15 cellular contexts compared by ENCODE assay signal in the genomic region with DNA sequence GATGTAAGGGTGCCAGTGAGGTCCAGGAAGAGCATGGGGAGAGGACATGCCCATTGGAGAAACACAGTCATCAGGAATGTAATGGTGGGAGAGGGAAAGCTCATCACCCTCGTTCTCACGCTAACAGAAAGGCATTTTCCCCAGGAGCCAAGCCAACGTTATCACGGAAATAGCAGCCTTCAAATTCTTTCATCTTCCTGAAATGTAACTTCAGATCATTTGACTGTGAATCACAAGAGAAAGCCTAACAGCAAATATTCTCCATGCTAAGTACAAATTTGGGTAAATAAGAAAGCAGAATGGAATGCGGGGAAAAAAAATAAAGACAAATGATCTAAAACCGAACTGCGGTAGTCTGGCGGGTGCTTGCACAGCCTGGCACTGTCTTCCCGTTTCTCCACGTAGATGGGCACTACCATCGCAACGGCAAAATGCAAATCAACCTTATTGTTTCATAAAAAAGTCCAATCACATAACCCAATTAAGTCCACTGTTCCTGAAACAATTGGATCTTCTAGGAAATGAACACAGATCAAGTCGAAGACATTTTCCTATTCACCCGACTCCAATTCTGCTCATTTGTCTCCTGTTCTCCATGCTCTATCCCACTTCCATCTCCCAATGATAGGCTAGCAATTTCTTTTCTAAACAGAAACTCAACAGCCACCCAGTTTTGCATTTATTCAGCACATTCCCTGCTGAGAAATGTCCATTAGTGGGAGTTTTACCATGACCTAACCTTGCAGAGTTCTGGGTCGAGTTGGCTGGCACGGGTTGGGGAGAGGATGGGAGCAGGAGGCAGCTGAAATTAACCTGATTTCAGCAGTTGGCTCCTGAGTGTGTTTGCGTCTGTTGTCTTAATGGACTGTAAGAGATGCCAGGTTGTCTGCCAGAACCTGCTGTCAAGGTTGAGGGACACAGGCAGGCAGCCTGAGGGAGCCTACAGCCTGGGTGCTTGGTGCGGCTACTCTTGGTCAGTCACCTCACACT.
DNase-seq lines count a peak whose midpoint lies in the region; ATAC-seq, FAIRE-seq and TF ChIP-seq lines count a peak whose summit lies in the region.
"Had no signal": no experiment of that assay in that cellular context is flagged by ENCODE, and none has a peak within 500 bp of the region (broad histone marks: within the 10 kb centered on the region; RNA-seq: fewer than 3 reads in every experiment).

No MANE protein-coding gene starts in this region.

- 25 to 33% methylated on average over 18 of the region's 18 CpGs for WGBS in aorta, 2 donors

- intact Hi-C loops in Right ventricle myocardium superior (cut with DNase I), result no loop called here
- intact Hi-C loops in left ventricle myocardium inferior (cut with micrococcal nuclease), result no loop called here
- intact Hi-C loops in aorta (cut with DNase I), result no loop called here

- H3K79me2 ChIP-seq in keratinocyte (ENCODE audit: control insufficient read depth, insufficient read depth, low read length), result no peaks in the 10 kb centered on the region

- no peak for TF ChIP-seq CTCF in left ventricle myocardium inferior (IDR thresholded peaks at IDR 0.05; ENCODE audit: borderline replicate concordance)
- TF ChIP-seq CTCF in brain (conservative IDR thresholded peaks at IDR 0.05), result no peak
- no peak for TF ChIP-seq CTCF in keratinocyte (optimal IDR thresholded peaks at IDR 0.05 in 1 of 3, IDR thresholded peaks at IDR 0.05 in 1 of 3, conservative IDR thresholded peaks at IDR 0.05 in 1 of 3; ENCODE audit: extremely low read depth in 1 of 3, insufficient read depth in 2 of 3, low read length in 3 of 3)

- no peaks in the 10 kb centered on the region for H3K36me3 ChIP-seq in left ventricle myocardium inferior
- no peaks in the 10 kb centered on the region for H3K36me3 ChIP-seq in keratinocyte (ENCODE audit: control insufficient read depth in 2 of 2, extremely low read depth in 1 of 2, insufficient read depth in 2 of 2, low read length in 2 of 2)
- H3K36me3 ChIP-seq in aorta (ENCODE audit: control insufficient read depth in 1 of 2, insufficient read depth in 2 of 2, low read length in 1 of 2), result no peaks in the 10 kb centered on the region
- H3K36me3 ChIP-seq: gastroesophageal sphincter had no signal

- H3K27me3 ChIP-seq in left ventricle myocardium inferior (ENCODE audit: low read depth), result peaks cover 24% of the 10 kb centered on the region
- H3K27me3 ChIP-seq in keratinocyte (ENCODE audit: control insufficient read depth, extremely low read depth, insufficient read depth, low read length), result no peaks in the 10 kb centered on the region
- H3K27me3 ChIP-seq in aorta (ENCODE audit: control insufficient read depth in 1 of 2, insufficient read depth in 2 of 2, low read length in 1 of 2), result no peaks in the 10 kb centered on the region
- H3K27me3 ChIP-seq: gastroesophageal sphincter had no signal

- no peaks in the 10 kb centered on the region for H3K9me1 ChIP-seq in keratinocyte (ENCODE audit: control insufficient read depth, extremely low read depth, insufficient read depth, low read length)

- no peak overlapping the region for H3K9ac ChIP-seq in keratinocyte (ENCODE audit: control insufficient read depth, extremely low read depth, insufficient read depth, low read length)

- H3K4me3 ChIP-seq in left ventricle myocardium inferior (no peak overlapping the region), keratinocyte (ENCODE audit: control insufficient read depth in 2 of 3, extremely low read depth in 1 of 3, insufficient read depth in 2 of 3, low read depth in 1 of 3, low read length in 3 of 3) (peak overlapping the region in 1 of 3 experiments; percentile 7), aorta (ENCODE audit: low read length in 2 of 2) (no peak overlapping the region)
- H3K4me3 ChIP-seq: gastroesophageal sphincter had no signal

- H3K27me3 Mint-ChIP-seq in brain, result peaks cover 31% of the 10 kb centered on the region

- H3K27ac ChIP-seq in left ventricle myocardium inferior (replicated peaks), result no peak overlapping the region
- H3K27ac ChIP-seq in keratinocyte (ENCODE audit: control insufficient read depth, insufficient read depth, low read length), result no peak overlapping the region
- H3K27ac ChIP-seq in aorta (ENCODE audit: low read depth in 1 of 2, low read length in 2 of 2), result no peak overlapping the region
- H3K27ac ChIP-seq: gastroesophageal sphincter had no signal

- H3K4me2 ChIP-seq in keratinocyte (ENCODE audit: control insufficient read depth, extremely low read depth, insufficient read depth, low read depth, low read length), result peak overlapping the region; percentile 49

- H3K4me1 Mint-ChIP-seq in brain, result peaks cover 26% of the 10 kb centered on the region

- H4K20me1 ChIP-seq in keratinocyte (ENCODE audit: control insufficient read depth, extremely low read depth, insufficient read depth, low read length), result no peaks in the 10 kb centered on the region

- no peaks in the 10 kb centered on the region for H3K9me3 ChIP-seq in left ventricle myocardium inferior (replicated peaks)
- H3K9me3 ChIP-seq in keratinocyte (ENCODE audit: control insufficient read depth, low read depth, low read length), result no peaks in the 10 kb centered on the region
- H3K9me3 ChIP-seq in aorta (ENCODE audit: control insufficient read depth, low read length), result no peaks in the 10 kb centered on the region
- H3K9me3 ChIP-seq: gastroesophageal sphincter had no signal

- no peak for DNase-seq in Right ventricle myocardium superior
- no peak for DNase-seq in left ventricle myocardium inferior
- no peak for DNase-seq in keratinocyte (ENCODE audit: low read depth, low spot score)
- no peak for DNase-seq in aorta
- DNase-seq in midbrain (lab: John Stamatoyannopoulos, UW), result no peak
- DNase-seq in NOMO-1 treated with dmso at 0.1 percent for 144 hours (lab: John Stamatoyannopoulos, UW; ENCODE audit: unreplicated experiment), result no peak
- DNase-seq: activated CD4-positive, alpha-beta T cell treated with anti-CD3 and anti-CD28 coated beads for 36 hours; activated naive CD4-positive, alpha-beta T cell treated with anti-CD3 and anti-CD28 coated beads, Interleukin-2, amount 50 U/mL, for 16 hours; natural killer cell; NCI-H1930 had no signal

- H3K36me3 Mint-ChIP-seq in brain, result no peaks in the 10 kb centered on the region
- H3K36me3 Mint-ChIP-seq: natural killer cell had no signal

- H2AFZ ChIP-seq in keratinocyte (ENCODE audit: control insufficient read depth, low read length), result peak overlapping the region; percentile 50

- H3K27ac Mint-ChIP-seq in brain, result peak overlapping the region; percentile 7 to 82 (median 72)
- H3K27ac Mint-ChIP-seq: activated CD4-positive, alpha-beta T cell treated with anti-CD3 and anti-CD28 coated beads for 36 hours; B cell; natural killer cell had no signal

- dilution Hi-C loops in keratinocyte (cut with MboI; ENCODE audit: extremely low pct_ligation_motif_present, low sequenced_read_pairs), result no loop called here

- no peak overlapping the region for H3K4me3 Mint-ChIP-seq in brain
- H3K4me3 Mint-ChIP-seq: activated CD4-positive, alpha-beta T cell treated with anti-CD3 and anti-CD28 coated beads for 36 hours; B cell; natural killer cell had no signal

- FAIRE-seq in keratinocyte (lab: Jason Lieb, UNC), result peak; percentile 82

- H3K4me1 ChIP-seq in left ventricle myocardium inferior (peaks cover 7% of the 10 kb centered on the region), keratinocyte (ENCODE audit: control insufficient read depth, extremely low read depth, insufficient read depth, low read length) (peaks cover 14% of the 10 kb centered on the region), aorta (ENCODE audit: control insufficient read depth in 1 of 2, insufficient read depth in 2 of 2, low read length in 2 of 2) (no peaks in the 10 kb centered on the region)
- H3K4me1 ChIP-seq: gastroesophageal sphincter had no signal

- peaks cover 0 to 8% (median 0%) of the 10 kb centered on the region in 5 experiments for H3K9me3 Mint-ChIP-seq in brain

- ATAC-seq in Right ventricle myocardium superior (ENCODE audit: poor library complexity), result peak; percentile 12
- peak; percentile 46 for ATAC-seq in aorta (ENCODE audit: low FRiP score)
- no peak for ATAC-seq in HG03175 (IDR thresholded peaks at IDR 0.05; ENCODE audit: unreplicated experiment)
- ATAC-seq: activated CD4-positive, alpha-beta T cell treated with anti-CD3 and anti-CD28 coated beads for 36 hours; gastroesophageal sphincter; natural killer cell; Right ventricle myocardium inferior had no signal
